8 cellular contexts compared by ENCODE assay signal in genomic region chr17:8223356-8224063, GRCh38. TPM values are rescaled to one million over a fixed set of nuclear protein-coding genes. Genes with fewer than 3 reads are reported as not detected.
DNase-seq lines count a peak whose midpoint lies in the region; ATAC-seq and TF ChIP-seq lines count a peak whose summit lies in the region.

No MANE protein-coding gene starts in this region.

- no peaks in the 10 kb centered on the region for H3K9me3 Mint-ChIP-seq in activated naive CD4-positive, alpha-beta T cell treated with anti-CD3 and anti-CD28 coated beads, Interleukin-2, amount 50 U/mL, for 24 hours

- H3K4me1 ChIP-seq in heart left ventricle = peaks cover 0 to 31% (median 14%) of the 10 kb centered on the region in 12 donors

- H3K27me3 ChIP-seq in heart left ventricle = no peaks in the 10 kb centered on the region

- TF ChIP-seq CTCF in heart left ventricle (IDR thresholded peaks at IDR 0.05) = peak in 7 of 12 donors; percentile 8 to 48 (median 36)

- H3K27ac ChIP-seq in heart left ventricle = peak overlapping the region; percentile 93 to 99 (median 98)

- no peak for TF ChIP-seq POLR2A in heart left ventricle (IDR thresholded peaks at IDR 0.05)

- ATAC-seq in heart left ventricle = peak in 3 of 4 donors; percentile 3 to 16 (median 9)
- no peak for ATAC-seq in GM19463 (IDR thresholded peaks at IDR 0.05; ENCODE audit: unreplicated experiment)
- no peak for ATAC-seq in HG03139 (IDR thresholded peaks at IDR 0.05; ENCODE audit: unreplicated experiment)

- peak overlapping the region; percentile 49 to 82 (median 69) for H3K4me3 ChIP-seq in heart left ventricle

- intact Hi-C loops in heart left ventricle (cut with DNase I) = loop anchor here in 7 of 10 donors (1.0 to 10.0 kb wide), 10 partner anchors 23 to 151 kb away; partner anchors contain the start of genes HES7 (in 2 of the 7), ALOXE3 (in 1 of the 7), CTC1 (in 1 of the 7) and KRABD2 (in 1 of the 7)

- peaks cover 3% of the 10 kb centered on the region for H3K27me3 Mint-ChIP-seq in activated naive CD4-positive, alpha-beta T cell treated with anti-CD3 and anti-CD28 coated beads, Interleukin-2, amount 50 U/mL, for 24 hours

- peak overlapping the region; percentile 98 for H3K27ac Mint-ChIP-seq in activated naive CD4-positive, alpha-beta T cell treated with anti-CD3 and anti-CD28 coated beads, Interleukin-2, amount 50 U/mL, for 24 hours

- H3K36me3 ChIP-seq in heart left ventricle = peaks cover 0 to 14% (median 12%) of the 10 kb centered on the region in 9 donors

- H3K36me3 Mint-ChIP-seq in activated naive CD4-positive, alpha-beta T cell treated with anti-CD3 and anti-CD28 coated beads, Interleukin-2, amount 50 U/mL, for 24 hours = peaks cover 7% of the 10 kb centered on the region

- WGBS in heart left ventricle, 4 donors = 8 to 21% (median 9%) methylated on average over 13 to 27 of the region's 27 CpGs

- H3K4me3 Mint-ChIP-seq in activated naive CD4-positive, alpha-beta T cell treated with anti-CD3 and anti-CD28 coated beads, Interleukin-2, amount 50 U/mL, for 24 hours = peak overlapping the region; percentile 97

- DNase-seq in GF-D8 (lab: John Stamatoyannopoulos, UW) (peak; percentile 51), HT-29 (ENCODE audit: low spot score) (peak; percentile 70), RPMI7951 (ENCODE audit: low read depth) (peak; percentile 53), heart left ventricle (peak; percentile 68 to 79 (median 74)), pons (ENCODE audit: low spot score) (peak; percentile 76)

- no peaks in the 10 kb centered on the region for H3K9me3 ChIP-seq in heart left ventricle

- H3K4me1 Mint-ChIP-seq in activated naive CD4-positive, alpha-beta T cell treated with anti-CD3 and anti-CD28 coated beads, Interleukin-2, amount 50 U/mL, for 24 hours = peaks cover 55% of the 10 kb centered on the region

RNA-seq across cellular contexts. Expression of gene AURKB, which starts 13.1 kb away (rescaled TPM):
- 75.0 and 84.9 TPM in 2 replicates for total RNA-seq in HT-29 (2014; rRNA removed; shearing (Covaris generic))
- total RNA-seq in RPMI7951 (2014; rRNA removed; shearing (Covaris generic)) = 94.7 and 97.8 TPM in 2 replicates
- total RNA-seq in heart left ventricle = 10 to 100 TPM in 1 of 9 donors, 1 to 10 TPM in 1, under 1 TPM in 3, not detected in 4; 0.23 to 10.3 (median 0.81) TPM
- under 1 TPM in 1 of 2 donors, not detected in 1; 0.47 TPM for polyA plus RNA-seq in heart left ventricle

RNA-seq across cellular contexts. Expression of gene CTC1, which starts 24.3 kb away (rescaled TPM):
- total RNA-seq in HT-29 (2014; rRNA removed; shearing (Covaris generic)) = 5.9 and 17.7 TPM in 2 replicates
- total RNA-seq in RPMI7951 (2014; rRNA removed; shearing (Covaris generic)) = 3.4 and 3.7 TPM in 2 replicates
- total RNA-seq in heart left ventricle = 10 to 100 TPM in 7 of 9 donors, 1 to 10 TPM in 2; 4.6 to 24.4 (median 12.1) TPM
- 10 to 100 TPM in 1 of 2 donors, 1 to 10 TPM in 1; 7.9 to 13.3 TPM for polyA plus RNA-seq in heart left ventricle

RNA-seq across cellular contexts. Expression of gene PFAS, which starts 25.6 kb away (rescaled TPM):
- total RNA-seq in HT-29 (2014; rRNA removed; shearing (Covaris generic)) = 45.4 and 51.3 TPM in 2 replicates
- total RNA-seq in RPMI7951 (2014; rRNA removed; shearing (Covaris generic)) = 10.5 and 16.8 TPM in 2 replicates
- 10 to 100 TPM in 7 of 9 donors, 1 to 10 TPM in 2; 7.7 to 23.8 (median 14.1) TPM for total RNA-seq in heart left ventricle
- polyA plus RNA-seq in heart left ventricle = 10 to 100 TPM in 1 of 2 donors, 1 to 10 TPM in 1; 6.1 to 11.8 TPM

RNA-seq across cellular contexts. Expression of gene BORCS6, which starts 33.5 kb away (rescaled TPM):
- total RNA-seq in HT-29 (2014; rRNA removed; shearing (Covaris generic)) = 12.4 and 12.8 TPM in 2 replicates
- 3.0 and 5.9 TPM in 2 replicates for total RNA-seq in RPMI7951 (2014; rRNA removed; shearing (Covaris generic))
- total RNA-seq in heart left ventricle = 10 to 100 TPM in 3 of 9 donors, 1 to 10 TPM in 6; 6.1 to 13.5 (median 8.1) TPM
- 10 to 100 TPM in 1 of 2 donors, 1 to 10 TPM in 1; 5.1 to 12.9 TPM for polyA plus RNA-seq in heart left ventricle

RNA-seq across cellular contexts. Expression of gene TMEM107, which starts 47.3 kb away (rescaled TPM):
- total RNA-seq in HT-29 (2014; rRNA removed; shearing (Covaris generic)) = 12.6 and 14.5 TPM in 2 replicates
- 53.3 and 64.7 TPM in 2 replicates for total RNA-seq in RPMI7951 (2014; rRNA removed; shearing (Covaris generic))
- total RNA-seq in heart left ventricle = 10 to 100 TPM in 3 of 9 donors, 1 to 10 TPM in 6; 5.3 to 16.4 (median 8.4) TPM
- 1 to 10 TPM; 3.8 to 8.9 TPM for polyA plus RNA-seq in heart left ventricle

Comparison
In these comparisons a context has a peak if more than half of its experiments do, and no peak if none do; other contexts are left out.
1. ATAC-seq: peak in heart left ventricle (3 of 4); none in GM19463 (single experiment) and HG03139 (single experiment).
2. Peak in every context shown above with its lines, with median percentiles within 50 percentile points of each other: DNase-seq.